ENCODE assay signal across 22 cellular contexts in genomic region chr20:54397292-54398155, GRCh38.
"Had no signal": no experiment of that assay in that cellular context is flagged by ENCODE, and none has a peak within 500 bp of the region (broad histone marks: within the 10 kb centered on the region; RNA-seq: fewer than 3 reads in every experiment).

No MANE protein-coding gene starts in this region.

- H3K27ac ChIP-seq: body of pancreas, colonic mucosa, gastroesophageal sphincter, lower lobe of right lung, right atrium auricular region, skin epidermis, tibial nerve, vagina, WERI-Rb-1 had no signal

- H3K36me3 Mint-ChIP-seq: activated naive CD4-positive, alpha-beta T cell treated with anti-CD3 and anti-CD28 coated beads, Interleukin-2, amount 10 ng/mL, durations not matched to agents 7 days and 5 days; mesothelial cell of epicardium; naive thymus-derived CD4-positive, alpha-beta T cell; stimulated activated naive B cell treated with anti-CD40 and anti-IgM and Interleukin-4, amounts not matched to agents 10 μg/mL and 1 μg/mL and 100 μg/mL, for 72 hours had no signal

- H3K4me1 ChIP-seq: body of pancreas, colonic mucosa, gastroesophageal sphincter, lower lobe of right lung, right atrium auricular region, tibial nerve, vagina had no signal

- H3K4me3 Mint-ChIP-seq: activated CD4-positive, alpha-beta memory T cell treated with anti-CD3 and anti-CD28 coated beads, Interleukin-2, amount 10 ng/mL, durations not matched to agents 7 days and 5 days; activated CD4-positive, alpha-beta T cell treated with anti-CD3 and anti-CD28 coated beads for 36 hours; activated naive CD4-positive, alpha-beta T cell treated with anti-CD3 and anti-CD28 coated beads, Interleukin-2, amount 10 ng/mL, durations not matched to agents 7 days and 5 days; activated T-cell treated with anti-CD3 and anti-CD28 coated beads, Interleukin-2, amount 50 U/mL, for 24 hours; mesothelial cell of epicardium; naive thymus-derived CD4-positive, alpha-beta T cell; stimulated activated naive B cell treated with anti-CD40 and anti-IgM and Interleukin-4, amounts not matched to agents 10 μg/mL and 1 μg/mL and 100 μg/mL, for 72 hours; T-helper 1 cell treated with Interleukin-12 subunit alpha and Interleukin-12 subunit beta and Interleukin-4 antibody, amounts not matched to agents 30 μg/mL and 1 μg/mL, for 36 hours had no signal

- H3K4me3 ChIP-seq: body of pancreas, colonic mucosa, gastroesophageal sphincter, lower lobe of right lung, right atrium auricular region, skin epidermis, tibial nerve, vagina had no signal

- H3K27me3 Mint-ChIP-seq: activated CD4-positive, alpha-beta memory T cell treated with anti-CD3 and anti-CD28 coated beads, Interleukin-2, amount 10 ng/mL, durations not matched to agents 7 days and 5 days; activated naive CD4-positive, alpha-beta T cell treated with anti-CD3 and anti-CD28 coated beads, Interleukin-2, amount 10 ng/mL, durations not matched to agents 7 days and 5 days; stimulated activated naive B cell treated with anti-CD40 and anti-IgM and Interleukin-4, amounts not matched to agents 10 μg/mL and 1 μg/mL and 100 μg/mL, for 72 hours had no signal

- H3K36me3 ChIP-seq: colonic mucosa, gastroesophageal sphincter, lower lobe of right lung, right atrium auricular region, tibial nerve, vagina, WERI-Rb-1 had no signal

- H3K27ac Mint-ChIP-seq: activated CD4-positive, alpha-beta memory T cell treated with anti-CD3 and anti-CD28 coated beads, Interleukin-2, amount 10 ng/mL, durations not matched to agents 7 days and 5 days; activated CD4-positive, alpha-beta T cell treated with anti-CD3 and anti-CD28 coated beads for 36 hours; activated naive CD4-positive, alpha-beta T cell treated with anti-CD3 and anti-CD28 coated beads, Interleukin-2, amount 10 ng/mL, durations not matched to agents 7 days and 5 days; activated T-cell treated with anti-CD3 and anti-CD28 coated beads, Interleukin-2, amount 50 U/mL, for 24 hours; mesothelial cell of epicardium; naive thymus-derived CD4-positive, alpha-beta T cell; stimulated activated naive B cell treated with anti-CD40 and anti-IgM and Interleukin-4, amounts not matched to agents 10 μg/mL and 1 μg/mL and 100 μg/mL, for 72 hours; T-helper 1 cell treated with Interleukin-12 subunit alpha and Interleukin-12 subunit beta and Interleukin-4 antibody, amounts not matched to agents 30 μg/mL and 1 μg/mL, for 36 hours had no signal

- H3K9me3 ChIP-seq: body of pancreas, colonic mucosa, gastroesophageal sphincter, lower lobe of right lung, right atrium auricular region, vagina had no signal

- DNase-seq: activated CD4-positive, alpha-beta memory T cell treated with anti-CD3 and anti-CD28 coated beads, Interleukin-2, amount 10 ng/mL, durations not matched to agents 7 days and 5 days; activated CD4-positive, alpha-beta T cell treated with anti-CD3 and anti-CD28 coated beads for 36 hours; activated naive CD4-positive, alpha-beta T cell treated with anti-CD3 and anti-CD28 coated beads, Interleukin-2, amount 10 ng/mL, durations not matched to agents 7 days and 5 days; activated T-cell treated with anti-CD3 and anti-CD28 coated beads, Interleukin-2, amount 50 U/mL, for 24 hours; body of pancreas; central memory CD4-positive, alpha-beta T cell; colonic mucosa; effector CD4-positive, alpha-beta T cell; left colon; lower lobe of right lung; naive thymus-derived CD4-positive, alpha-beta T cell; stimulated activated CD4-positive, alpha-beta T cell treated with anti-CD3 and anti-CD28 coated beads, Interleukin-15, amount 100 ng/mL, for 24 hours; stimulated activated CD4-positive, alpha-beta T cell treated with anti-CD3 and anti-CD28 coated beads, Interleukin-4, amount 100 ng/mL, for 1 hour; stimulated activated naive B cell treated with anti-CD40 and anti-IgM and Interleukin-4, amounts not matched to agents 10 μg/mL and 1 μg/mL and 100 μg/mL, for 72 hours; WERI-Rb-1 had no signal

- H3K9me3 Mint-ChIP-seq: activated CD4-positive, alpha-beta memory T cell treated with anti-CD3 and anti-CD28 coated beads, Interleukin-2, amount 10 ng/mL, durations not matched to agents 7 days and 5 days; activated naive CD4-positive, alpha-beta T cell treated with anti-CD3 and anti-CD28 coated beads, Interleukin-2, amount 10 ng/mL, durations not matched to agents 7 days and 5 days; activated T-cell treated with anti-CD3 and anti-CD28 coated beads, Interleukin-2, amount 50 U/mL, for 24 hours had no signal

- H3K4me1 Mint-ChIP-seq: activated CD4-positive, alpha-beta memory T cell treated with anti-CD3 and anti-CD28 coated beads, Interleukin-2, amount 10 ng/mL, durations not matched to agents 7 days and 5 days; activated CD4-positive, alpha-beta T cell treated with anti-CD3 and anti-CD28 coated beads for 36 hours; activated naive CD4-positive, alpha-beta T cell treated with anti-CD3 and anti-CD28 coated beads, Interleukin-2, amount 10 ng/mL, durations not matched to agents 7 days and 5 days; mesothelial cell of epicardium; naive thymus-derived CD4-positive, alpha-beta T cell; stimulated activated naive B cell treated with anti-CD40 and anti-IgM and Interleukin-4, amounts not matched to agents 10 μg/mL and 1 μg/mL and 100 μg/mL, for 72 hours had no signal

- ATAC-seq: activated CD4-positive, alpha-beta T cell treated with anti-CD3 and anti-CD28 coated beads for 36 hours; body of pancreas; gastroesophageal sphincter; left colon; lower lobe of right lung; naive thymus-derived CD4-positive, alpha-beta T cell; stimulated activated naive B cell treated with anti-CD40 and anti-IgM and Interleukin-4, amounts not matched to agents 10 μg/mL and 1 μg/mL and 100 μg/mL, for 72 hours had no signal

- H3K27me3 ChIP-seq: body of pancreas, colonic mucosa, gastroesophageal sphincter, right atrium auricular region, tibial nerve, vagina had no signal
